In genomic region chr3:187507905-187508304, GRCh38 we compare ENCODE assay signal across 23 cellular contexts.
"Had no signal": no experiment of that assay in that cellular context is flagged by ENCODE, and none has a peak within 500 bp of the region (broad histone marks: within the 10 kb centered on the region; RNA-seq: fewer than 3 reads in every experiment).

No MANE protein-coding gene starts in this region.

- H3K9me3 ChIP-seq: neutrophil, right lobe of liver had no signal

- H3K9me3 Mint-ChIP-seq: activated CD4-positive, alpha-beta memory T cell treated with anti-CD3 and anti-CD28 coated beads for 36 hours; central memory CD8-positive, alpha-beta T cell; stimulated activated naive CD8-positive, alpha-beta T cell treated with anti-CD3 and anti-CD28 coated beads, Interleukin-15, Interleukin-2, amounts not matched to agents 100 ng/mL and 50 ng/mL, for 24 hours had no signal

- H3K4me3 Mint-ChIP-seq: activated CD4-positive, alpha-beta memory T cell treated with anti-CD3 and anti-CD28 coated beads for 36 hours; activated naive CD8-positive, alpha-beta T cell treated with anti-CD3 and anti-CD28 coated beads for 36 hours; central memory CD8-positive, alpha-beta T cell; nephron; stimulated activated naive CD8-positive, alpha-beta T cell treated with anti-CD3 and anti-CD28 coated beads, Interleukin-15, Interleukin-2, amounts not matched to agents 100 ng/mL and 50 ng/mL, for 24 hours had no signal

- H3K36me3 Mint-ChIP-seq: activated CD4-positive, alpha-beta memory T cell treated with anti-CD3 and anti-CD28 coated beads for 36 hours; activated naive CD8-positive, alpha-beta T cell treated with anti-CD3 and anti-CD28 coated beads for 36 hours had no signal

- H3K27ac ChIP-seq: breast epithelium, dorsolateral prefrontal cortex, gastroesophageal sphincter, heart right ventricle, neutrophil, ovary, right lobe of liver, skin epidermis, tibial artery had no signal

- H3K27ac Mint-ChIP-seq: activated CD4-positive, alpha-beta memory T cell treated with anti-CD3 and anti-CD28 coated beads for 36 hours; activated naive CD8-positive, alpha-beta T cell treated with anti-CD3 and anti-CD28 coated beads for 36 hours; stimulated activated naive CD8-positive, alpha-beta T cell treated with anti-CD3 and anti-CD28 coated beads, Interleukin-15, Interleukin-2, amounts not matched to agents 100 ng/mL and 50 ng/mL, for 24 hours had no signal

- H3K36me3 ChIP-seq: breast epithelium, gastroesophageal sphincter, heart right ventricle, neutrophil, ovary, right lobe of liver, tibial artery had no signal

- DNase-seq: activated CD4-positive, alpha-beta memory T cell treated with anti-CD3 and anti-CD28 coated beads for 36 hours; activated CD4-positive, alpha-beta T cell treated with anti-CD3 and anti-CD28 coated beads for 4 hours; activated CD4-positive, CD25-positive, alpha-beta regulatory T cell; activated naive CD4-positive, alpha-beta T cell treated with Interleukin-2 at 50 U/mL for 16 hours; activated naive CD8-positive, alpha-beta T cell treated with anti-CD3 and anti-CD28 coated beads for 36 hours; activated T-cell treated with anti-CD3 and anti-CD28 coated beads, Interleukin-2, amount 50 U/mL, for 48 hours; dorsolateral prefrontal cortex; heart right ventricle; left ventricle myocardium superior; mammary epithelial cell; ovary; right lobe of liver; stimulated activated CD4-positive, alpha-beta T cell treated with anti-CD3 and anti-CD28 coated beads, Interleukin-1b, Interleukin-23, amount 100 ng/mL, for 48 hours; substantia nigra; T-helper 2 cell; tibial artery had no signal

- H3K4me3 ChIP-seq: breast epithelium, dorsolateral prefrontal cortex, gastroesophageal sphincter, heart right ventricle, ovary, right lobe of liver, skin epidermis, tibial artery had no signal

- H3K4me1 Mint-ChIP-seq: activated naive CD8-positive, alpha-beta T cell treated with anti-CD3 and anti-CD28 coated beads for 36 hours; central memory CD8-positive, alpha-beta T cell had no signal

- H3K4me1 ChIP-seq: breast epithelium, gastroesophageal sphincter, heart right ventricle, right lobe of liver, tibial artery had no signal

- H3K27me3 ChIP-seq: breast epithelium, gastroesophageal sphincter, heart right ventricle, neutrophil, ovary, right lobe of liver, tibial artery had no signal

- ATAC-seq: gastroesophageal sphincter, heart right ventricle, left ventricle myocardium superior, right lobe of liver had no signal
